8 cellular contexts compared by ENCODE assay signal in the genomic region with DNA sequence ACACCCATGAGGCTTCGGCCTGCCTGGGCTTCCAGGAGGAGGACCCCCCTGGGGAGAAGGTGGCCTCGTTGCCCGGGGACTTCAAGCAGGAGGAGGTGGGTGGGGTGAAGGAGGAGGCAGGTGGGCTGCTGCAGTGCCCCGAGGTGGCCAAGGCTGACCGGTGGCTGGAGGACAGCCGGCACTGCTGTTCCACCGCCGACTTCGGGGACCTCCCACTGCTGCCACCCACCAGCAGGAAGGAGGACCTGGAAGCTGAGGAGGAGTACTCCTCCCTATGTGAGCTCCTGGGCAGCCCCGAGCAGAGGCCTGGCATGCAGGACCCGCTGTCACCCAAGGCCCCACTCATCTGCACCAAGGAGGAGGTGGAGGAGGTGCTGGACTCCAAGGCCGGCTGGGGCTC.
"Had no signal": no experiment of that assay in that cellular context is flagged by ENCODE, and none has a peak within 500 bp of the region (broad histone marks: within the 10 kb centered on the region; RNA-seq: fewer than 3 reads in every experiment).

No MANE protein-coding gene starts in this region.

- DNase-seq: H9, HCEC 1CT, IMR-90, KG1 had no signal

- H2AFZ ChIP-seq: GM23338 had no signal

- ATAC-seq: GM23338, HepG2, K562 had no signal

- H3K4me2 ChIP-seq: GM23338 had no signal

- H3K27ac ChIP-seq: HL-60 had no signal

- H3K4me3 ChIP-seq: GM23338, K562 had no signal
